Comparison of ENCODE assay signal across 16 cellular contexts in the genomic region with DNA sequence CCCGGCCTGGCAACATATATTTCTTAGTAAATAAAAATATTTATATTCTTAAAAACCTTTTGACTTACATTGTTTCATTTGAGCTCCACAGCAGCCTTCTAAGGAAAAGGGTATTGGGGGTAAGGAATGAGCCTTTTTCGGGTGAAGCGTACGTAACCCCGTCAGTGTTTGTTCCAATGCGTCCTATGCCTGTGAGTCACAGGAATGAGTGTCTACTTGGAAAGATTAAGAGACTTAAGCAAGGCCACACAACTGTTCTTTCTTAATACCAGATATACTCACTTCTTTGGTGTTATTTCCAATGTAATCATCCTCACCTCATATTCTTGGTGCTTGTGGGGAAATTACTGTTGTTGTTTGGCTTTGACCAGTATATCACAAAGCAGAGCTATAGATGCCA. TPM values are rescaled to one million over a fixed set of nuclear protein-coding genes. Genes with fewer than 3 reads are reported as not detected.
DNase-seq lines count a peak whose midpoint lies in the region; ATAC-seq and TF ChIP-seq lines count a peak whose summit lies in the region.
"Had no signal": no experiment of that assay in that cellular context is flagged by ENCODE, and none has a peak within 500 bp of the region (broad histone marks: within the 10 kb centered on the region; RNA-seq: fewer than 3 reads in every experiment).

No MANE protein-coding gene starts in this region.

- POLR2A ChIA-PET in A673 (lab: Charles Lee; ENCODE audit: low non-redundant PET) = no interaction called here

- H3K27ac ChIP-seq in CD4-positive, CD25-positive, alpha-beta regulatory T cell (ENCODE audit: insufficient read depth, low read length, poor library complexity, severe bottlenecking) = no peak overlapping the region
- no peak overlapping the region for H3K27ac ChIP-seq in A673 (ENCODE audit: low read depth, low read length, poor library complexity, severe bottlenecking)
- H3K27ac ChIP-seq: HL-60 had no signal

- H3K9me3 ChIP-seq in CD4-positive, CD25-positive, alpha-beta regulatory T cell (ENCODE audit: control insufficient read depth in 2 of 2, low read length in 2 of 2) = no peaks in the 10 kb centered on the region
- H3K9me3 ChIP-seq in MG63 (no peaks in the 10 kb centered on the region), A673 (ENCODE audit: low read depth, low read length, poor library complexity, severe bottlenecking) (no peaks in the 10 kb centered on the region)

- H3K36me3 Mint-ChIP-seq in CD4-positive, CD25-positive, alpha-beta regulatory T cell = peaks cover 19% of the 10 kb centered on the region

- H3K27me3 ChIP-seq in CD4-positive, CD25-positive, alpha-beta regulatory T cell (ENCODE audit: control insufficient read depth, insufficient read depth, low read length) = no peaks in the 10 kb centered on the region
- no peaks in the 10 kb centered on the region for H3K27me3 ChIP-seq in MG63
- H3K27me3 ChIP-seq in A673 (replicated peaks; ENCODE audit: insufficient read depth, low read depth, low read length, poor library complexity) = no peaks in the 10 kb centered on the region

- no peak overlapping the region for H3K4me3 ChIP-seq in CD4-positive, CD25-positive, alpha-beta regulatory T cell (ENCODE audit: low read depth, low read length)
- H3K4me3 ChIP-seq in MG63 = no peak overlapping the region
- H3K4me3 ChIP-seq in cardiac fibroblast (replicated peaks in 1 of 2; ENCODE audit: low read depth in 2 of 2, low read length in 2 of 2) = no peak overlapping the region
- no peak overlapping the region for H3K4me3 ChIP-seq in A673 (ENCODE audit: low read depth, low read length, poor library complexity, severe bottlenecking)
- H3K4me3 ChIP-seq: GM23338 had no signal

- TF ChIP-seq CTCF in cardiac fibroblast (IDR thresholded peaks at IDR 0.05; ENCODE audit: low read depth, low read length) (no peak), A673 (conservative IDR thresholded peaks at IDR 0.05; ENCODE audit: low read depth, low read length) (no peak)

- intact Hi-C loops in A673 (cut with micrococcal nuclease; ENCODE audit: unreplicated experiment) = no loop called here

- H3K9me3 Mint-ChIP-seq in CD4-positive, CD25-positive, alpha-beta regulatory T cell = no peaks in the 10 kb centered on the region
- H3K9me3 Mint-ChIP-seq: GM23338 had no signal

- H3K27me3 Mint-ChIP-seq in CD4-positive, CD25-positive, alpha-beta regulatory T cell = no peaks in the 10 kb centered on the region

- ATAC-seq in CD4-positive, CD25-positive, alpha-beta regulatory T cell (ENCODE audit: low read depth in 2 of 2) = no peak
- ATAC-seq in GM19452 (IDR thresholded peaks at IDR 0.05; ENCODE audit: unreplicated experiment) = no peak
- ATAC-seq in GM18511 (IDR thresholded peaks at IDR 0.05; ENCODE audit: unreplicated experiment) = no peak
- ATAC-seq: GM23338, Right ventricle myocardium inferior had no signal

- H3K27ac Mint-ChIP-seq in CD4-positive, CD25-positive, alpha-beta regulatory T cell = peak overlapping the region in 2 of 3 donors; percentile 78 to 80
- H3K27ac Mint-ChIP-seq: GM23338 had no signal

- CTCF ChIA-PET in A673 (lab: Charles Lee) = no interaction called here

- no TSS peak for BruUV-seq in A673 (replicated peaks; lab: Mats Ljungman, UMichigan)

- peak overlapping the region in 1 of 4 donors; percentile 24 for H3K4me3 Mint-ChIP-seq in CD4-positive, CD25-positive, alpha-beta regulatory T cell
- H3K4me3 Mint-ChIP-seq: GM23338 had no signal

- H3K36me3 ChIP-seq in CD4-positive, CD25-positive, alpha-beta regulatory T cell (ENCODE audit: control insufficient read depth, insufficient read depth, low read length) = peaks cover 10% of the 10 kb centered on the region
- H3K36me3 ChIP-seq in MG63 (no peaks in the 10 kb centered on the region), A673 (ENCODE audit: insufficient read depth, low read length, poor library complexity, severe bottlenecking) (no peaks in the 10 kb centered on the region)

- no peak for DNase-seq in CD4-positive, CD25-positive, alpha-beta regulatory T cell
- DNase-seq in MG63 (peak; percentile 9), cardiac fibroblast (ENCODE audit: low read depth in 2 of 2) (peak; percentile 24 to 57), iris pigment epithelial cell (ENCODE audit: low read depth) (peak; percentile 92), A673 (ENCODE audit: low spot score) (no peak), SHP77 (lab: John Stamatoyannopoulos, UW) (no peak)
- DNase-seq: DMS79 treated with DMSO at 0.1 percent for 48 hours, KBM-7, NCI-H1105, NCI-H1694 treated with DMSO at 0.1 percent for 48 hours, NCI-H446 had no signal

- H3K4me1 Mint-ChIP-seq in CD4-positive, CD25-positive, alpha-beta regulatory T cell = peaks cover 19 to 71% (median 41%) of the 10 kb centered on the region in 4 donors
- H3K4me1 Mint-ChIP-seq: GM23338 had no signal

- peaks cover 25% of the 10 kb centered on the region for H3K4me1 ChIP-seq in CD4-positive, CD25-positive, alpha-beta regulatory T cell (ENCODE audit: control insufficient read depth, insufficient read depth, low read length, poor library complexity, severe bottlenecking)
- no peaks in the 10 kb centered on the region for H3K4me1 ChIP-seq in A673 (ENCODE audit: insufficient read depth, low read length, poor library complexity, severe bottlenecking)

RNA-seq across cellular contexts. Expression of gene WDTC1, which starts 22.7 kb away (rescaled TPM):
- total RNA-seq in CD4-positive, CD25-positive, alpha-beta regulatory T cell = 46.1 TPM
- polyA plus RNA-seq in CD4-positive, CD25-positive, alpha-beta regulatory T cell = 1 to 10 TPM; 3.3 to 5.9 (median 5.5) TPM
- 14.9 and 15.8 TPM in 2 replicates for total RNA-seq in MG63 (2014; rRNA removed; shearing (Covaris generic); ENCODE audit: low replicate concordance)
- 20.9 and 25.8 TPM in 2 replicates for total RNA-seq in A673 (2021)

Comparison
In these comparisons a context has a peak if more than half of its experiments do, and no peak if none do; other contexts are left out.
1. DNase-seq: peak in MG63 (single experiment), cardiac fibroblast (2 of 2) and iris pigment epithelial cell (single experiment); none in CD4-positive, CD25-positive, alpha-beta regulatory T cell (0 of 3), A673 (single experiment) and SHP77 (0 of 2).